11 cellular contexts compared by ENCODE assay signal in genomic region chr15:90004252-90004651, GRCh38. TPM values are rescaled to one million over a fixed set of nuclear protein-coding genes. Genes with fewer than 3 reads are reported as not detected.
DNase-seq lines count a peak whose midpoint lies in the region; ATAC-seq and TF ChIP-seq lines count a peak whose summit lies in the region.
"Had no signal": no experiment of that assay in that cellular context is flagged by ENCODE, and none has a peak within 500 bp of the region (broad histone marks: within the 10 kb centered on the region; RNA-seq: fewer than 3 reads in every experiment).

No MANE protein-coding gene starts in this region.

- TF ChIP-seq CTCF in heart right ventricle (IDR thresholded peaks at IDR 0.05) (no peak), coronary artery (IDR thresholded peaks at IDR 0.05) (no peak), mesothelial cell of epicardium (IDR thresholded peaks at IDR 0.05; ENCODE audit: unreplicated experiment) (no peak), uterus (IDR thresholded peaks at IDR 0.05) (no peak)

- no peaks in the 10 kb centered on the region for H3K27me3 Mint-ChIP-seq in mesothelial cell of epicardium (ENCODE audit: low read depth)
- H3K27me3 Mint-ChIP-seq: activated naive CD8-positive, alpha-beta T cell treated with anti-CD3 and anti-CD28 coated beads for 36 hours had no signal

- H3K27ac Mint-ChIP-seq in mesothelial cell of epicardium = peak overlapping the region; percentile 64
- H3K27ac Mint-ChIP-seq: activated naive CD8-positive, alpha-beta T cell treated with anti-CD3 and anti-CD28 coated beads for 36 hours had no signal

- H3K9me3 Mint-ChIP-seq in mesothelial cell of epicardium = no peaks in the 10 kb centered on the region
- H3K9me3 Mint-ChIP-seq: activated naive CD8-positive, alpha-beta T cell treated with anti-CD3 and anti-CD28 coated beads for 36 hours had no signal

- peak in 1 of 2 donors; percentile 32 for DNase-seq in heart right ventricle
- DNase-seq in Right ventricle myocardium inferior (ENCODE audit: missing footprints) = no peak
- no peak for DNase-seq in coronary artery (ENCODE audit: low spot score)
- DNase-seq in mesothelial cell of epicardium (ENCODE audit: low spot score in 2 of 2, unreplicated experiment in 2 of 2) = no peak
- DNase-seq in uterus = peak in 1 of 2 donors; percentile 27
- DNase-seq in COLO668 (lab: John Stamatoyannopoulos, UW; ENCODE audit: unreplicated experiment) = no peak
- no peak for DNase-seq in T-helper 9 cell
- DNase-seq: activated naive CD8-positive, alpha-beta T cell treated with anti-CD3 and anti-CD28 coated beads for 36 hours; RPMI8226; stimulated activated naive CD4-positive, alpha-beta T cell treated with Interleukin-2 at 50 U/mL for 16 hours had no signal

- 62 to 76% methylated on average over 5 of the region's 5 CpGs for WGBS in heart right ventricle, 2 donors

- H3K4me1 Mint-ChIP-seq in mesothelial cell of epicardium = peaks cover 33% of the 10 kb centered on the region

- peak overlapping the region; percentile 83 for H3K4me3 Mint-ChIP-seq in mesothelial cell of epicardium

- intact Hi-C loops in heart right ventricle (cut with DNase I) (loop anchor here in 8 of 10 donors (5.0 to 10.0 kb wide), 4 partner anchors 61 to 112 kb away; partner anchors contain the start of genes AP3S2 (in 3 of the 8) and ARPIN (in 1 of the 8)), Right ventricle myocardium inferior (cut with DNase I) (no loop called here), uterus (cut with DNase I; ENCODE audit: low total_unique reads) (no loop called here)

- H3K36me3 ChIP-seq in heart right ventricle = no peaks in the 10 kb centered on the region
- H3K36me3 ChIP-seq in uterus = no peaks in the 10 kb centered on the region

- TF ChIP-seq POLR2A in uterus (IDR thresholded peaks at IDR 0.05) = no peak

- H3K27me3 ChIP-seq in heart right ventricle (no peaks in the 10 kb centered on the region), uterus (no peaks in the 10 kb centered on the region)

- H3K4me1 ChIP-seq in heart right ventricle (peaks cover 11 to 85% (median 57%) of the 10 kb centered on the region in 9 donors), uterus (peaks cover 0 to 7% of the 10 kb centered on the region in 2 donors)

- peak overlapping the region in 4 of 10 donors; percentile 1 to 83 (median 20) for H3K4me3 ChIP-seq in heart right ventricle
- H3K4me3 ChIP-seq in coronary artery = peak overlapping the region; percentile 98
- no peak overlapping the region for H3K4me3 ChIP-seq in uterus

- no peaks in the 10 kb centered on the region for H3K9me3 ChIP-seq in heart right ventricle
- H3K9me3 ChIP-seq in uterus = no peaks in the 10 kb centered on the region

- no peak for ATAC-seq in heart right ventricle
- ATAC-seq in Right ventricle myocardium inferior = no peak
- no peak for ATAC-seq in GM18870 (IDR thresholded peaks at IDR 0.05; ENCODE audit: unreplicated experiment)

- peak overlapping the region in 8 of 10 donors; percentile 38 to 97 (median 90) for H3K27ac ChIP-seq in heart right ventricle
- peak overlapping the region; percentile 41 to 92 for H3K27ac ChIP-seq in coronary artery
- peak overlapping the region; percentile 13 to 25 for H3K27ac ChIP-seq in uterus

- no peaks in the 10 kb centered on the region for H3K36me3 Mint-ChIP-seq in mesothelial cell of epicardium

RNA-seq across cellular contexts. Expression of gene ZNF710, which starts 3.1 kb away (rescaled TPM):
- 10 to 100 TPM in 1 of 10 donors, 1 to 10 TPM in 9; 2.8 to 19.8 (median 3.9) TPM for total RNA-seq in heart right ventricle
- 10 to 100 TPM in 1 of 2 donors, 1 to 10 TPM in 1; 3.3 to 11.0 TPM for polyA plus RNA-seq in heart right ventricle
- 5.4 TPM for total RNA-seq in Right ventricle myocardium inferior
- 30.3 to 31.7 TPM (median 30.4 TPM) in 3 replicates for total RNA-seq in mesothelial cell of epicardium
- 10 to 100 TPM in 2 of 4 donors, 1 to 10 TPM in 2; 2.3 to 22.2 (median 8.4) TPM for total RNA-seq in uterus

Comparison
In these comparisons a context has a peak if more than half of its experiments do, and no peak if none do; other contexts are left out.
1. intact Hi-C loops: an anchor here in heart right ventricle (5.0 to 10.0 kb wide); none called in Right ventricle myocardium inferior and uterus.
2. H3K27ac ChIP-seq: peak in every context shown above with its lines; median percentile 90 in heart right ventricle; 66 in coronary artery; 19 in uterus.